ENCODE assay signal across 15 cellular contexts in the genomic region with DNA sequence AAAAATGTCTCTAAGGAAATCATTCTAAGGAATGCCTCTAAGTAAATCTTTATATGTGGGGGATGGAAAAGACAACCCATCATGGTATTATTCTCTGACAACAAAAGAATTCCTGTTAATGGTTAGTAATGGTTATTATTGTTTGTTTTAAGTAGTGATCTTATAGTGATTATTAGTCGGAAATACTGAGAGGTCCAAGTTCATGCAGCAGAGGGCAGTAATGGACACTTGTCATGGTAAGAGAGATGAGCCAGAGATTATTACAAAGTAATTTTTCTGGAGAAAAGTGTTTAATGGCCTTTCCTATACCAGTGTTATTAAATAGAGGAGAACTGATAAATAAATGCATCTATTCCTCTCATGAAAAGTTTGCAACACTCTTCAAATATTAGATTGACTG. TPM values are rescaled to one million over a fixed set of nuclear protein-coding genes. Genes with fewer than 3 reads are reported as not detected.
DNase-seq lines count a peak whose midpoint lies in the region; ATAC-seq and TF ChIP-seq lines count a peak whose summit lies in the region.
"Had no signal": no experiment of that assay in that cellular context is flagged by ENCODE, and none has a peak within 500 bp of the region (broad histone marks: within the 10 kb centered on the region; RNA-seq: fewer than 3 reads in every experiment).

No MANE protein-coding gene starts in this region.

- no peak overlapping the region for H2AFZ ChIP-seq in Loucy (ENCODE audit: low read length)

- H3K27me3 ChIP-seq in Loucy (ENCODE audit: insufficient read depth, low read length, poor library complexity, severe bottlenecking) = no peaks in the 10 kb centered on the region
- H3K27me3 ChIP-seq in mesendoderm (ENCODE audit: insufficient read depth, low read length, poor library complexity) = no peaks in the 10 kb centered on the region
- no peaks in the 10 kb centered on the region; the same call in none of the 2 replicates for H3K27me3 ChIP-seq in HAP-1 (ENCODE audit: low read depth)
- H3K27me3 ChIP-seq: Peyer's patch had no signal

- no peak overlapping the region for H2AK5ac ChIP-seq in mesendoderm (ENCODE audit: low read length)

- H3K27ac ChIP-seq in mesendoderm (ENCODE audit: low read depth, low read length) = no peak overlapping the region
- H3K27ac ChIP-seq: left ventricle myocardium inferior, Peyer's patch, tibial nerve had no signal

- H3K36me3 ChIP-seq in Loucy (ENCODE audit: insufficient read depth, low read length) = no peaks in the 10 kb centered on the region
- H3K36me3 ChIP-seq in mesendoderm (ENCODE audit: control insufficient read depth, insufficient read depth, low read length) = no peaks in the 10 kb centered on the region
- H3K36me3 ChIP-seq in HAP-1 (replicated peaks) = no peaks in the 10 kb centered on the region
- H3K36me3 ChIP-seq: left ventricle myocardium inferior, Peyer's patch, tibial nerve had no signal

- no peak overlapping the region for H3K23ac ChIP-seq in mesendoderm (ENCODE audit: low read length)

- no peak overlapping the region for H3K9ac ChIP-seq in Loucy (ENCODE audit: low read depth, low read length, poor library complexity, severe bottlenecking)
- no peak overlapping the region for H3K9ac ChIP-seq in mesendoderm (ENCODE audit: low read length)

- no peaks in the 10 kb centered on the region for H3F3A ChIP-seq in Loucy (ENCODE audit: low read depth)

- H3K4ac ChIP-seq in mesendoderm (ENCODE audit: low read depth, low read length) = no peak overlapping the region

- H3K4me3 ChIP-seq in Loucy (ENCODE audit: low read length, poor library complexity, severe bottlenecking) = no peak overlapping the region
- H3K4me3 ChIP-seq in mesendoderm (ENCODE audit: low read length) = no peak overlapping the region
- H3K4me3 ChIP-seq in HAP-1 = no peak overlapping the region
- H3K4me3 ChIP-seq: left ventricle myocardium inferior, Peyer's patch, tibial nerve had no signal

- H4K8ac ChIP-seq in mesendoderm (ENCODE audit: low read depth, low read length) = no peak overlapping the region

- H3K9me3 ChIP-seq in Loucy (ENCODE audit: insufficient read depth, low read depth, low read length) = no peaks in the 10 kb centered on the region
- H3K9me3 ChIP-seq in HAP-1 = no peaks in the 10 kb centered on the region

- no peak overlapping the region for H3K18ac ChIP-seq in mesendoderm (ENCODE audit: low read length)

- H3K4me2 ChIP-seq in Loucy (ENCODE audit: low read depth, low read length, poor library complexity, severe bottlenecking) (no peak overlapping the region), mesendoderm (ENCODE audit: low read length) (no peak overlapping the region)

- H2BK5ac ChIP-seq in mesendoderm (ENCODE audit: low read length) = no peak overlapping the region

- TF ChIP-seq CTCF in Loucy (conservative IDR thresholded peaks at IDR 0.05; ENCODE audit: low read length) = peak; percentile 54

- H3K56ac ChIP-seq in mesendoderm (ENCODE audit: low read length) = no peak overlapping the region

- no peak for ATAC-seq in GM18868 (IDR thresholded peaks at IDR 0.05; ENCODE audit: unreplicated experiment)

- no peaks in the 10 kb centered on the region for H4K20me1 ChIP-seq in Loucy (ENCODE audit: insufficient read depth, low read length, poor library complexity, severe bottlenecking)

- DNase-seq in GM03348 (ENCODE audit: low spot score) (peak; percentile 6), dermis blood vessel endothelial cell (peak; percentile 54), mesendoderm (peak; percentile 13), HAP-1 (ENCODE audit: low spot score in 2 of 2) (no peak), SHP77 (lab: John Stamatoyannopoulos, UW) (no peak), epidermal melanocyte (ENCODE audit: insufficient read length, low spot score) (no peak)
- DNase-seq: activated naive CD8-positive, alpha-beta T cell treated with anti-CD3 and anti-CD28 coated beads for 36 hours; cortex of kidney; left ventricle myocardium inferior; NCI-H2171; Peyer's patch; T-helper 9 cell had no signal

- no peaks in the 10 kb centered on the region for H3K79me1 ChIP-seq in mesendoderm (ENCODE audit: low read length)

- H3K79me2 ChIP-seq in Loucy (ENCODE audit: insufficient read depth, low read length) (no peaks in the 10 kb centered on the region), mesendoderm (ENCODE audit: control insufficient read depth, insufficient read depth, low read length) (no peaks in the 10 kb centered on the region)

- 100% methylated on average over 1 of the region's 1 CpG for WGBS in mesendoderm (ENCODE audit: extremely low coverage, insufficient coverage, low lambda C conversion rate)

- H3K9me2 ChIP-seq in Loucy (replicated peaks; ENCODE audit: low read depth, low read length) = no peaks in the 10 kb centered on the region

- H2BK120ac ChIP-seq in mesendoderm (ENCODE audit: low read depth, low read length) = no peak overlapping the region

- in situ Hi-C loops in HAP-1 (cut with MboI; ENCODE audit: low sequenced_read_pairs) = no loop called here

- no peak overlapping the region for H2BK15ac ChIP-seq in mesendoderm (replicated peaks; ENCODE audit: low read depth)

- H3K4me1 ChIP-seq in Loucy (ENCODE audit: insufficient read depth, low read length, poor library complexity, severe bottlenecking) (no peaks in the 10 kb centered on the region), mesendoderm (ENCODE audit: control insufficient read depth, low read depth, low read length) (no peaks in the 10 kb centered on the region), HAP-1 (no peaks in the 10 kb centered on the region)
- H3K4me1 ChIP-seq: left ventricle myocardium inferior, Peyer's patch, tibial nerve had no signal

- H4K5ac ChIP-seq in mesendoderm (ENCODE audit: low read length) = no peak overlapping the region

RNA-seq across cellular contexts. Expression of gene DKK2, which starts 8.1 kb away (rescaled TPM):
- not detected in 2 replicates for total RNA-seq in dermis blood vessel endothelial cell
- 0.17 TPM for polyA plus RNA-seq in mesendoderm (2013, experiment 1 of 2)
- polyA plus RNA-seq in mesendoderm (2013, experiment 2 of 2) = 0.06 TPM
- total RNA-seq: activated naive CD8-positive, alpha-beta T cell treated with anti-CD3 and anti-CD28 coated beads for 36 hours had no signal

Comparison
In these comparisons a context has a peak if more than half of its experiments do, and no peak if none do; other contexts are left out.
1. DNase-seq: peak in GM03348 (single experiment), dermis blood vessel endothelial cell (single experiment) and mesendoderm (single experiment); none in HAP-1 (0 of 2), SHP77 (0 of 2) and epidermal melanocyte (single experiment).